7 cellular contexts compared by ENCODE assay signal in genomic region chr3:52057806-52058099, GRCh38. TPM values are rescaled to one million over a fixed set of nuclear protein-coding genes. Genes with fewer than 3 reads are reported as not detected.
DNase-seq lines count a peak whose midpoint lies in the region; ATAC-seq and TF ChIP-seq lines count a peak whose summit lies in the region.

No MANE protein-coding gene starts in this region.

- no peaks in the 10 kb centered on the region for H3K9me3 Mint-ChIP-seq in HFFc6
- no peaks in the 10 kb centered on the region for H3K9me3 Mint-ChIP-seq in activated CD8-positive, alpha-beta T cell treated with anti-CD3 and anti-CD28 coated beads for 36 hours
- no peaks in the 10 kb centered on the region for H3K9me3 Mint-ChIP-seq in stimulated activated effector memory CD8-positive, alpha-beta T cell treated with anti-CD3 and anti-CD28 coated beads, Interleukin-12 subunit alpha, Interleukin-12 subunit beta, amount 100 ng/mL, for 72 hours

- no peak for TF ChIP-seq CTCF in HFFc6 (IDR thresholded peaks at IDR 0.05)
- no peak for TF ChIP-seq CTCF in activated CD8-positive, alpha-beta T cell treated with anti-CD3 and anti-CD28 coated beads for 36 hours (IDR thresholded peaks at IDR 0.05)

- peaks cover 31% of the 10 kb centered on the region for H3K4me1 Mint-ChIP-seq in HFFc6 (ENCODE audit: low read depth)
- H3K4me1 Mint-ChIP-seq in activated CD8-positive, alpha-beta T cell treated with anti-CD3 and anti-CD28 coated beads for 36 hours (ENCODE audit: low read depth): peaks cover 26% of the 10 kb centered on the region
- H3K4me1 Mint-ChIP-seq in stimulated activated effector memory CD8-positive, alpha-beta T cell treated with anti-CD3 and anti-CD28 coated beads, Interleukin-12 subunit alpha, Interleukin-12 subunit beta, amount 100 ng/mL, for 72 hours: peaks cover 34% of the 10 kb centered on the region

- H3K36me3 Mint-ChIP-seq in HFFc6 (ENCODE audit: low read depth): peaks cover 10% of the 10 kb centered on the region
- peaks cover 14% of the 10 kb centered on the region for H3K36me3 Mint-ChIP-seq in activated CD8-positive, alpha-beta T cell treated with anti-CD3 and anti-CD28 coated beads for 36 hours (ENCODE audit: low read depth)
- H3K36me3 Mint-ChIP-seq in stimulated activated effector memory CD8-positive, alpha-beta T cell treated with anti-CD3 and anti-CD28 coated beads, Interleukin-12 subunit alpha, Interleukin-12 subunit beta, amount 100 ng/mL, for 72 hours: peaks cover 19% of the 10 kb centered on the region

- H3K4me3 ChIP-seq in iPS-18a (ENCODE audit: low read length): peak overlapping the region; percentile 50

- POLR2A ChIA-PET in activated CD8-positive, alpha-beta T cell treated with anti-CD3 and anti-CD28 coated beads for 36 hours (lab: Charles Lee): interaction anchor here (0.8 to 3.5 kb wide), 10 partner anchors 9 to 347 kb away, joined by 3 to 19 read pairs (median 3); partner anchors contain the start of genes RPL29 and WDR82

- no peak for ATAC-seq in activated CD8-positive, alpha-beta T cell treated with anti-CD3 and anti-CD28 coated beads for 36 hours
- ATAC-seq in stimulated activated effector memory CD8-positive, alpha-beta T cell treated with anti-CD3 and anti-CD28 coated beads, Interleukin-12 subunit alpha, Interleukin-12 subunit beta, amount 100 ng/mL, for 72 hours: no peak
- no peak for ATAC-seq in sciatic nerve

- no peaks in the 10 kb centered on the region; the same call in 1 of the 2 replicates for H3K27me3 Mint-ChIP-seq in HFFc6 (ENCODE audit: insufficient read depth)
- H3K27me3 Mint-ChIP-seq in activated CD8-positive, alpha-beta T cell treated with anti-CD3 and anti-CD28 coated beads for 36 hours: no peaks in the 10 kb centered on the region

- peaks cover 11% of the 10 kb centered on the region for H3K4me1 ChIP-seq in iPS-18a (ENCODE audit: control insufficient read depth, low read depth, low read length)

- H3K9me3 ChIP-seq in iPS-18a (ENCODE audit: control insufficient read depth, low read depth, low read length): no peaks in the 10 kb centered on the region

- peak overlapping the region; percentile 55 for H3K9ac ChIP-seq in iPS-18a (ENCODE audit: low read length)

- no peaks in the 10 kb centered on the region for H3K36me3 ChIP-seq in iPS-18a (ENCODE audit: control insufficient read depth, low read depth, low read length)

- intact Hi-C loops in activated CD8-positive, alpha-beta T cell treated with anti-CD3 and anti-CD28 coated beads for 36 hours (cut with micrococcal nuclease): loop anchor here (1.0 kb wide), 1 partner anchor 97 kb away; the partner anchor contains the start of gene POC1A
- intact Hi-C loops in sciatic nerve (cut with DNase I): no loop called here

- H3K27me3 ChIP-seq in iPS-18a (ENCODE audit: control insufficient read depth, insufficient read depth, low read length): peaks cover 11% of the 10 kb centered on the region

- H3K27ac Mint-ChIP-seq in HFFc6: no peak overlapping the region
- no peak overlapping the region for H3K27ac Mint-ChIP-seq in activated CD8-positive, alpha-beta T cell treated with anti-CD3 and anti-CD28 coated beads for 36 hours
- peak overlapping the region; percentile 93 for H3K27ac Mint-ChIP-seq in stimulated activated effector memory CD8-positive, alpha-beta T cell treated with anti-CD3 and anti-CD28 coated beads, Interleukin-12 subunit alpha, Interleukin-12 subunit beta, amount 100 ng/mL, for 72 hours

- DNase-seq in HFFc6: no peak
- no peak for DNase-seq in activated CD8-positive, alpha-beta T cell treated with anti-CD3 and anti-CD28 coated beads for 36 hours
- no peak for DNase-seq in stimulated activated effector memory CD8-positive, alpha-beta T cell treated with anti-CD3 and anti-CD28 coated beads, Interleukin-12 subunit alpha, Interleukin-12 subunit beta, amount 100 ng/mL, for 72 hours (ENCODE audit: low spot score in 2 of 2)
- DNase-seq in foreskin melanocyte: no peak
- no peak for DNase-seq in sciatic nerve (ENCODE audit: low spot score)
- DNase-seq in inferior parietal cortex (ENCODE audit: extremely low spot score): no peak

- H3K4me3 Mint-ChIP-seq in HFFc6: peak overlapping the region; percentile 93
- peak overlapping the region; percentile 51 for H3K4me3 Mint-ChIP-seq in activated CD8-positive, alpha-beta T cell treated with anti-CD3 and anti-CD28 coated beads for 36 hours
- peak overlapping the region; percentile 94 for H3K4me3 Mint-ChIP-seq in stimulated activated effector memory CD8-positive, alpha-beta T cell treated with anti-CD3 and anti-CD28 coated beads, Interleukin-12 subunit alpha, Interleukin-12 subunit beta, amount 100 ng/mL, for 72 hours

- H3K27ac ChIP-seq in iPS-18a (ENCODE audit: low read length): no peak overlapping the region

- CTCF ChIA-PET in activated CD8-positive, alpha-beta T cell treated with anti-CD3 and anti-CD28 coated beads for 36 hours (lab: Charles Lee): interaction anchor here (0.8 to 8.0 kb wide), 4 partner anchors 55 to 116 kb away, joined by 4 to 74 read pairs (median 15); partner anchors contain the start of genes POC1A and RRP9

RNA-seq across cellular contexts. Expression of gene DUSP7, which starts 1.4 kb away (rescaled TPM):
- 10 to 100 TPM; 31.7 to 43.3 (median 37.4) TPM for total RNA-seq in HFFc6 (2021; fragmentation: NEBNext Ultra II Directional; extraction: Animal tissue kit (Norgen Biotek cat#: 25700))
- 10 to 100 TPM; 19.6 to 21.6 TPM for total RNA-seq in activated CD8-positive, alpha-beta T cell treated with anti-CD3 and anti-CD28 coated beads for 36 hours
- total RNA-seq in sciatic nerve: 22.1 TPM
